Comparison of ENCODE assay signal across 22 cellular contexts in genomic region chr2:118832071-118832790, GRCh38. TPM values are rescaled to one million over a fixed set of nuclear protein-coding genes. Genes with fewer than 3 reads are reported as not detected.
"Had no signal": no experiment of that assay in that cellular context is flagged by ENCODE, and none has a peak within 500 bp of the region (broad histone marks: within the 10 kb centered on the region; RNA-seq: fewer than 3 reads in every experiment).

No MANE protein-coding gene starts in this region.

- H3K36me3 ChIP-seq: pancreas, stomach had no signal

- H3K9me3 ChIP-seq: pancreas, stomach had no signal

- DNase-seq: effector CD4-positive, alpha-beta T cell; endodermal cell; erythroblast; head of caudate nucleus; left colon; natural killer cell; occipital lobe; pancreas; right cardiac atrium; small intestine; stimulated activated CD4-positive, alpha-beta T cell treated with anti-CD3 and anti-CD28 coated beads, Interleukin-12 subunit alpha, Interleukin-12 subunit beta, amount 100 ng/mL, for 4 hours; stimulated activated naive CD4-positive, alpha-beta T cell; stomach; substantia nigra had no signal

- H3K27ac ChIP-seq: coronary artery, hepatocyte, pancreas, stomach had no signal

- H3K4me3 ChIP-seq: coronary artery, hepatocyte, pancreas, stomach had no signal

RNA-seq across cellular contexts. Expression of gene EN1, which starts 15.2 kb away (rescaled TPM):
- total RNA-seq: dermis microvascular lymphatic vessel endothelial cell, endodermal cell, endothelial cell of umbilical vein, kidney epithelial cell, left colon, liver, lung microvascular endothelial cell, mucosa of gallbladder, natural killer cell, occipital lobe, pancreas, right cardiac atrium, stomach had no signal
